Comparison of ENCODE assay signal across 1 cellular context in the genomic region with DNA sequence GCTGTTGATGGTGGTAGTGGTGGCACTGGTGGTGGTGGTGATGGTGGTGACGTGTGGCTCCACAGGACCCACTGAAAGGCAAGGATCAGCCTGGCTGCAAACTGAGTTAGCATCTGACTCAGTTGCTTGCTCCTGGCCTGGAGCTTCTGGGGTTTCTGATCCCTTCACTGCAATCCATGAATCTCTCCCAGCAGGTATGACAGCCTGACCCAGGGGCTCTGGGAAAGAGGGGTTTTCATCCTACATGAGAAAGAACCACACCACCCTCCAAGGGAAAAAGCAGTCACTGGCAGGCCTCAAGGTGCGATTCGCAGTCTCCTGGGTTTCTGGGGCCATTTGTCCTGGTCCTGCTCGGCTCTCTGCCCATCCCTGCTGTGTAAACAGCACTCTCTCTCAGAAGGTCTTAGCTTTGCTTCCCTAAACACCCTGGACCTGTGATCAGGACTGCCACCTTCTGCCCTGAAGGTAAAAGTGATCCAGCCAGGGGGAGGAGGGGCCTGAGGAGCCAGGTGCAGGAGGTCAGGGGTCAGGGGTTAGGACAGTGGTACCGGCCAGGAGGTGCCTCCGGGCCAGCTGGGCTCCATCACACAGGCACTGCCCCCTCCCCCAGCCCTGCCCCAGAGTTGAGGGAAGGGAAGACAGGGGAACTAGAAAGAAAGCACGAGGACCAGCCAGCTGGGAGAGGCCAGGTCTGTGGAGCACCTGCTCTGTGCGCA.
TF ChIP-seq lines count a peak whose summit lies in the region.

No MANE protein-coding gene starts in this region.

TF ChIP-seq in K562, 482 proteins besides CTCF, POLR2A, EP300 and RAD21 (continued from another document):
- TF ChIP-seq, protein P1, sequence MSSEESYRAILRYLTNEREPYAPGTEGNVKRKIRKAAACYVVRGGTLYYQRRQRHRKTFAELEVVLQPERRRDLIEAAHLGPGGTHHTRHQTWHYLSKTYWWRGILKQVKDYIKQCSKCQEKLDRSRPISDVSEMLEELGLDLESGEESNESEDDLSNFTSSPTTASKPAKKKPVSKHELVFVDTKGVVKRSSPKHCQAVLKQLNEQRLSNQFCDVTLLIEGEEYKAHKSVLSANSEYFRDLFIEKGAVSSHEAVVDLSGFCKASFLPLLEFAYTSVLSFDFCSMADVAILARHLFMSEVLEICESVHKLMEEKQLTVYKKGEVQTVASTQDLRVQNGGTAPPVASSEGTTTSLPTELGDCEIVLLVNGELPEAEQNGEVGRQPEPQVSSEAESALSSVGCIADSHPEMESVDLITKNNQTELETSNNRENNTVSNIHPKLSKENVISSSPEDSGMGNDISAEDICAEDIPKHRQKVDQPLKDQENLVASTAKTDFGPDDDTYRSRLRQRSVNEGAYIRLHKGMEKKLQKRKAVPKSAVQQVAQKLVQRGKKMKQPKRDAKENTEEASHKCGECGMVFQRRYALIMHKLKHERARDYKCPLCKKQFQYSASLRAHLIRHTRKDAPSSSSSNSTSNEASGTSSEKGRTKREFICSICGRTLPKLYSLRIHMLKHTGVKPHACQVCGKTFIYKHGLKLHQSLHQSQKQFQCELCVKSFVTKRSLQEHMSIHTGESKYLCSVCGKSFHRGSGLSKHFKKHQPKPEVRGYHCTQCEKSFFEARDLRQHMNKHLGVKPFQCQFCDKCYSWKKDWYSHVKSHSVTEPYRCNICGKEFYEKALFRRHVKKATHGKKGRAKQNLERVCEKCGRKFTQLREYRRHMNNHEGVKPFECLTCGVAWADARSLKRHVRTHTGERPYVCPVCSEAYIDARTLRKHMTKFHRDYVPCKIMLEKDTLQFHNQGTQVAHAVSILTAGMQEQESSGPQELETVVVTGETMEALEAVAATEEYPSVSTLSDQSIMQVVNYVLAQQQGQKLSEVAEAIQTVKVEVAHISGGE (CRISPR knock-in tag; IDR thresholded peaks at IDR 0.05), result peak in 1 of 3 experiments; percentile 94; a peak in 2 of 6 replicates
- no peak for TF ChIP-seq POLR2G (IDR thresholded peaks at IDR 0.05; ENCODE audit: low read depth, low read length)
- no peak for TF ChIP-seq CBX8 (IDR thresholded peaks at IDR 0.05; ENCODE audit: borderline replicate concordance, extremely low read depth, low read depth, low read length, poor library complexity, severe bottlenecking)
- TF ChIP-seq GABPB2 (CRISPR knock-in tag; conservative IDR thresholded peaks at IDR 0.05), result no peak
- no peak for TF ChIP-seq GATAD2B (IDR thresholded peaks at IDR 0.05; ENCODE audit: borderline replicate concordance)
- TF ChIP-seq, protein P2, sequence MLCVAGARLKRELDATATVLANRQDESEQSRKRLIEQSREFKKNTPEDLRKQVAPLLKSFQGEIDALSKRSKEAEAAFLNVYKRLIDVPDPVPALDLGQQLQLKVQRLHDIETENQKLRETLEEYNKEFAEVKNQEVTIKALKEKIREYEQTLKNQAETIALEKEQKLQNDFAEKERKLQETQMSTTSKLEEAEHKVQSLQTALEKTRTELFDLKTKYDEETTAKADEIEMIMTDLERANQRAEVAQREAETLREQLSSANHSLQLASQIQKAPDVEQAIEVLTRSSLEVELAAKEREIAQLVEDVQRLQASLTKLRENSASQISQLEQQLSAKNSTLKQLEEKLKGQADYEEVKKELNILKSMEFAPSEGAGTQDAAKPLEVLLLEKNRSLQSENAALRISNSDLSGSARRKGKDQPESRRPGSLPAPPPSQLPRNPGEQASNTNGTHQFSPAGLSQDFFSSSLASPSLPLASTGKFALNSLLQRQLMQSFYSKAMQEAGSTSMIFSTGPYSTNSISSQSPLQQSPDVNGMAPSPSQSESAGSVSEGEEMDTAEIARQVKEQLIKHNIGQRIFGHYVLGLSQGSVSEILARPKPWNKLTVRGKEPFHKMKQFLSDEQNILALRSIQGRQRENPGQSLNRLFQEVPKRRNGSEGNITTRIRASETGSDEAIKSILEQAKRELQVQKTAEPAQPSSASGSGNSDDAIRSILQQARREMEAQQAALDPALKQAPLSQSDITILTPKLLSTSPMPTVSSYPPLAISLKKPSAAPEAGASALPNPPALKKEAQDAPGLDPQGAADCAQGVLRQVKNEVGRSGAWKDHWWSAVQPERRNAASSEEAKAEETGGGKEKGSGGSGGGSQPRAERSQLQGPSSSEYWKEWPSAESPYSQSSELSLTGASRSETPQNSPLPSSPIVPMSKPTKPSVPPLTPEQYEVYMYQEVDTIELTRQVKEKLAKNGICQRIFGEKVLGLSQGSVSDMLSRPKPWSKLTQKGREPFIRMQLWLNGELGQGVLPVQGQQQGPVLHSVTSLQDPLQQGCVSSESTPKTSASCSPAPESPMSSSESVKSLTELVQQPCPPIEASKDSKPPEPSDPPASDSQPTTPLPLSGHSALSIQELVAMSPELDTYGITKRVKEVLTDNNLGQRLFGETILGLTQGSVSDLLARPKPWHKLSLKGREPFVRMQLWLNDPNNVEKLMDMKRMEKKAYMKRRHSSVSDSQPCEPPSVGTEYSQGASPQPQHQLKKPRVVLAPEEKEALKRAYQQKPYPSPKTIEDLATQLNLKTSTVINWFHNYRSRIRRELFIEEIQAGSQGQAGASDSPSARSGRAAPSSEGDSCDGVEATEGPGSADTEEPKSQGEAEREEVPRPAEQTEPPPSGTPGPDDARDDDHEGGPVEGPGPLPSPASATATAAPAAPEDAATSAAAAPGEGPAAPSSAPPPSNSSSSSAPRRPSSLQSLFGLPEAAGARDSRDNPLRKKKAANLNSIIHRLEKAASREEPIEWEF (CRISPR knock-in tag; IDR thresholded peaks at IDR 0.05), result no peak
- no peak for TF ChIP-seq ZNF134 (CRISPR knock-in tag; conservative IDR thresholded peaks at IDR 0.05)
- no peak for TF ChIP-seq ZNF561 (CRISPR knock-in tag; conservative IDR thresholded peaks at IDR 0.05)
- no peak for TF ChIP-seq KDM2B (CRISPR knock-in tag; IDR thresholded peaks at IDR 0.05)
- TF ChIP-seq PHF21A (IDR thresholded peaks at IDR 0.05; ENCODE audit: borderline replicate concordance, low read depth), result no peak
- no peak for TF ChIP-seq TBL1XR1 (IDR thresholded peaks at IDR 0.05; ENCODE audit: low read length in 2 of 2)
